In genomic region chr9:92654481-92655301, GRCh38 we compare ENCODE assay signal across 1 cellular context.
TF ChIP-seq lines count a peak whose summit lies in the region.

No MANE protein-coding gene starts in this region.

TF ChIP-seq in H1, 55 proteins besides CTCF, POLR2A, EP300 and RAD21 (continued from another document):
- TF ChIP-seq, protein P1, sequence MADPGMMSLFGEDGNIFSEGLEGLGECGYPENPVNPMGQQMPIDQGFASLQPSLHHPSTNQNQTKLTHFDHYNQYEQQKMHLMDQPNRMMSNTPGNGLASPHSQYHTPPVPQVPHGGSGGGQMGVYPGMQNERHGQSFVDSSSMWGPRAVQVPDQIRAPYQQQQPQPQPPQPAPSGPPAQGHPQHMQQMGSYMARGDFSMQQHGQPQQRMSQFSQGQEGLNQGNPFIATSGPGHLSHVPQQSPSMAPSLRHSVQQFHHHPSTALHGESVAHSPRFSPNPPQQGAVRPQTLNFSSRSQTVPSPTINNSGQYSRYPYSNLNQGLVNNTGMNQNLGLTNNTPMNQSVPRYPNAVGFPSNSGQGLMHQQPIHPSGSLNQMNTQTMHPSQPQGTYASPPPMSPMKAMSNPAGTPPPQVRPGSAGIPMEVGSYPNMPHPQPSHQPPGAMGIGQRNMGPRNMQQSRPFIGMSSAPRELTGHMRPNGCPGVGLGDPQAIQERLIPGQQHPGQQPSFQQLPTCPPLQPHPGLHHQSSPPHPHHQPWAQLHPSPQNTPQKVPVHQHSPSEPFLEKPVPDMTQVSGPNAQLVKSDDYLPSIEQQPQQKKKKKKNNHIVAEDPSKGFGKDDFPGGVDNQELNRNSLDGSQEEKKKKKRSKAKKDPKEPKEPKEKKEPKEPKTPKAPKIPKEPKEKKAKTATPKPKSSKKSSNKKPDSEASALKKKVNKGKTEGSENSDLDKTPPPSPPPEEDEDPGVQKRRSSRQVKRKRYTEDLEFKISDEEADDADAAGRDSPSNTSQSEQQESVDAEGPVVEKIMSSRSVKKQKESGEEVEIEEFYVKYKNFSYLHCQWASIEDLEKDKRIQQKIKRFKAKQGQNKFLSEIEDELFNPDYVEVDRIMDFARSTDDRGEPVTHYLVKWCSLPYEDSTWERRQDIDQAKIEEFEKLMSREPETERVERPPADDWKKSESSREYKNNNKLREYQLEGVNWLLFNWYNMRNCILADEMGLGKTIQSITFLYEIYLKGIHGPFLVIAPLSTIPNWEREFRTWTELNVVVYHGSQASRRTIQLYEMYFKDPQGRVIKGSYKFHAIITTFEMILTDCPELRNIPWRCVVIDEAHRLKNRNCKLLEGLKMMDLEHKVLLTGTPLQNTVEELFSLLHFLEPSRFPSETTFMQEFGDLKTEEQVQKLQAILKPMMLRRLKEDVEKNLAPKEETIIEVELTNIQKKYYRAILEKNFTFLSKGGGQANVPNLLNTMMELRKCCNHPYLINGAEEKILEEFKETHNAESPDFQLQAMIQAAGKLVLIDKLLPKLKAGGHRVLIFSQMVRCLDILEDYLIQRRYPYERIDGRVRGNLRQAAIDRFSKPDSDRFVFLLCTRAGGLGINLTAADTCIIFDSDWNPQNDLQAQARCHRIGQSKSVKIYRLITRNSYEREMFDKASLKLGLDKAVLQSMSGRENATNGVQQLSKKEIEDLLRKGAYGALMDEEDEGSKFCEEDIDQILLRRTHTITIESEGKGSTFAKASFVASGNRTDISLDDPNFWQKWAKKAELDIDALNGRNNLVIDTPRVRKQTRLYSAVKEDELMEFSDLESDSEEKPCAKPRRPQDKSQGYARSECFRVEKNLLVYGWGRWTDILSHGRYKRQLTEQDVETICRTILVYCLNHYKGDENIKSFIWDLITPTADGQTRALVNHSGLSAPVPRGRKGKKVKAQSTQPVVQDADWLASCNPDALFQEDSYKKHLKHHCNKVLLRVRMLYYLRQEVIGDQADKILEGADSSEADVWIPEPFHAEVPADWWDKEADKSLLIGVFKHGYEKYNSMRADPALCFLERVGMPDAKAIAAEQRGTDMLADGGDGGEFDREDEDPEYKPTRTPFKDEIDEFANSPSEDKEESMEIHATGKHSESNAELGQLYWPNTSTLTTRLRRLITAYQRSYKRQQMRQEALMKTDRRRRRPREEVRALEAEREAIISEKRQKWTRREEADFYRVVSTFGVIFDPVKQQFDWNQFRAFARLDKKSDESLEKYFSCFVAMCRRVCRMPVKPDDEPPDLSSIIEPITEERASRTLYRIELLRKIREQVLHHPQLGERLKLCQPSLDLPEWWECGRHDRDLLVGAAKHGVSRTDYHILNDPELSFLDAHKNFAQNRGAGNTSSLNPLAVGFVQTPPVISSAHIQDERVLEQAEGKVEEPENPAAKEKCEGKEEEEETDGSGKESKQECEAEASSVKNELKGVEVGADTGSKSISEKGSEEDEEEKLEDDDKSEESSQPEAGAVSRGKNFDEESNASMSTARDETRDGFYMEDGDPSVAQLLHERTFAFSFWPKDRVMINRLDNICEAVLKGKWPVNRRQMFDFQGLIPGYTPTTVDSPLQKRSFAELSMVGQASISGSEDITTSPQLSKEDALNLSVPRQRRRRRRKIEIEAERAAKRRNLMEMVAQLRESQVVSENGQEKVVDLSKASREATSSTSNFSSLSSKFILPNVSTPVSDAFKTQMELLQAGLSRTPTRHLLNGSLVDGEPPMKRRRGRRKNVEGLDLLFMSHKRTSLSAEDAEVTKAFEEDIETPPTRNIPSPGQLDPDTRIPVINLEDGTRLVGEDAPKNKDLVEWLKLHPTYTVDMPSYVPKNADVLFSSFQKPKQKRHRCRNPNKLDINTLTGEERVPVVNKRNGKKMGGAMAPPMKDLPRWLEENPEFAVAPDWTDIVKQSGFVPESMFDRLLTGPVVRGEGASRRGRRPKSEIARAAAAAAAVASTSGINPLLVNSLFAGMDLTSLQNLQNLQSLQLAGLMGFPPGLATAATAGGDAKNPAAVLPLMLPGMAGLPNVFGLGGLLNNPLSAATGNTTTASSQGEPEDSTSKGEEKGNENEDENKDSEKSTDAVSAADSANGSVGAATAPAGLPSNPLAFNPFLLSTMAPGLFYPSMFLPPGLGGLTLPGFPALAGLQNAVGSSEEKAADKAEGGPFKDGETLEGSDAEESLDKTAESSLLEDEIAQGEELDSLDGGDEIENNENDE (IDR thresholded peaks at IDR 0.05; ENCODE audit: insufficient replicate concordance, low read length), result no peak
- TF ChIP-seq SIRT6 (IDR thresholded peaks at IDR 0.05; ENCODE audit: low read length), result no peak
- TF ChIP-seq PHF8 (conservative IDR thresholded peaks at IDR 0.05; ENCODE audit: low read depth, low read length), result no peak
- TF ChIP-seq ZNF274 (IDR thresholded peaks at IDR 0.05; ENCODE audit: borderline replicate concordance, extremely low read depth, low read length), result no peak
- TF ChIP-seq TAF7 (optimal IDR thresholded peaks at IDR 0.05; ENCODE audit: borderline replicate concordance, low read depth, low read length), result no peak
- no peak for TF ChIP-seq KDM4A (IDR thresholded peaks at IDR 0.05; ENCODE audit: low read depth, low read length, severe bottlenecking)
TF ChIP-seq in H1: peak in this region for 0.
